Comparison of ENCODE assay signal across 22 cellular contexts in genomic region chr20:57756213-57756612, GRCh38.
"Had no signal": no experiment of that assay in that cellular context is flagged by ENCODE, and none has a peak within 500 bp of the region (broad histone marks: within the 10 kb centered on the region; RNA-seq: fewer than 3 reads in every experiment).

No MANE protein-coding gene starts in this region.

- ATAC-seq: effector memory CD8-positive, alpha-beta T cell; gastroesophageal sphincter; left lung; naive thymus-derived CD4-positive, alpha-beta T cell; psoas muscle; right lobe of liver had no signal

- H3K4me3 ChIP-seq: esophagus squamous epithelium, gastroesophageal sphincter, left lung, lung, psoas muscle, right lobe of liver, skin epidermis, stomach, upper lobe of left lung, uterus had no signal

- H3K4me3 Mint-ChIP-seq: dendritic cell treated with granulocyte-macrophage colony-stimulating factor and Interleukin-4, amounts not matched to agents 40 ng/mL and 50 ng/mL, for 4 days; effector memory CD8-positive, alpha-beta T cell; naive thymus-derived CD4-positive, alpha-beta T cell; nephron progenitor cell had no signal

- H3K9me3 ChIP-seq: esophagus squamous epithelium, left lung, psoas muscle, right lobe of liver, upper lobe of left lung, uterus had no signal

- H3K36me3 Mint-ChIP-seq: naive thymus-derived CD4-positive, alpha-beta T cell had no signal

- H3K4me1 ChIP-seq: esophagus squamous epithelium, left lung, parathyroid adenoma, psoas muscle, right lobe of liver, stomach, upper lobe of left lung had no signal

- H3K36me3 ChIP-seq: esophagus squamous epithelium, gastroesophageal sphincter, left lung, right lobe of liver, stomach, upper lobe of left lung, uterus had no signal

- H3K27ac Mint-ChIP-seq: dendritic cell treated with granulocyte-macrophage colony-stimulating factor and Interleukin-4, amounts not matched to agents 40 ng/mL and 50 ng/mL, for 4 days; effector memory CD8-positive, alpha-beta T cell; naive thymus-derived CD4-positive, alpha-beta T cell; nephron progenitor cell had no signal

- H2AFZ ChIP-seq: parathyroid adenoma had no signal

- DNase-seq: effector memory CD8-positive, alpha-beta T cell; esophagus squamous epithelium; foreskin fibroblast; glutamatergic neuron; mesendoderm; naive thymus-derived CD4-positive, alpha-beta T cell; nephron progenitor cell; psoas muscle; retina; right lobe of liver; stimulated activated CD4-positive, alpha-beta T cell treated with anti-CD3 and anti-CD28 coated beads, Interleukin-12 subunit alpha, Interleukin-12 subunit beta, amount 100 ng/mL, for 4 hours; stimulated activated naive CD4-positive, alpha-beta T cell; stomach; substantia nigra had no signal

- H3K27me3 ChIP-seq: gastroesophageal sphincter, left lung, right lobe of liver, stomach, upper lobe of left lung, uterus had no signal

- H3K79me2 ChIP-seq: parathyroid adenoma had no signal

- H3K27ac ChIP-seq: esophagus squamous epithelium, gastroesophageal sphincter, left lung, parathyroid adenoma, psoas muscle, right lobe of liver, skin epidermis, stomach, upper lobe of left lung, uterus had no signal

- H3K9ac ChIP-seq: parathyroid adenoma had no signal

- H3K9me3 Mint-ChIP-seq: dendritic cell treated with granulocyte-macrophage colony-stimulating factor and Interleukin-4, amounts not matched to agents 40 ng/mL and 50 ng/mL, for 4 days; effector memory CD8-positive, alpha-beta T cell; nephron progenitor cell had no signal
